In genomic region chr2:10362898-10363195, GRCh38 we compare ENCODE assay signal across 23 cellular contexts.
"Had no signal": no experiment of that assay in that cellular context is flagged by ENCODE, and none has a peak within 500 bp of the region (broad histone marks: within the 10 kb centered on the region; RNA-seq: fewer than 3 reads in every experiment).

No MANE protein-coding gene starts in this region.

- H3K27me3 ChIP-seq: MG63, Peyer's patch, SJSA1 had no signal

- FAIRE-seq: HTR-8/SVneo had no signal

- H3K4me3 ChIP-seq: MG63, Peyer's patch, SJSA1, SK-N-MC had no signal

- H3K9me3 ChIP-seq: MG63, Peyer's patch, SJSA1 had no signal

- DNase-seq: Karpas-422, KG1, MG63, NCI-H1092, NCI-H1436, NCI-H187, NCI-H2029, NCI-H2081 treated with DMSO at 0.1 percent for 48 hours, NCI-H2171, NCI-H226, NCI-H446, NCI-H510A, NCI-H524 treated with DMSO at 0.1 percent for 48 hours, NCI-H69, NCI-H774, PC-3, Peyer's patch, Right ventricle myocardium superior, SIG-M5 had no signal

- ATAC-seq: PC-3 had no signal

- H3K36me3 ChIP-seq: SJSA1 had no signal

- H3K4me1 ChIP-seq: Peyer's patch, SJSA1 had no signal

- H3K27ac ChIP-seq: HL-60, Peyer's patch, SJSA1, SK-N-MC had no signal
